Comparison of ENCODE assay signal across 19 cellular contexts in genomic region chr7:106668853-106669539, GRCh38. TPM values are rescaled to one million over a fixed set of nuclear protein-coding genes. Genes with fewer than 3 reads are reported as not detected.
DNase-seq lines count a peak whose midpoint lies in the region; ATAC-seq and TF ChIP-seq lines count a peak whose summit lies in the region.
"Had no signal": no experiment of that assay in that cellular context is flagged by ENCODE, and none has a peak within 500 bp of the region (broad histone marks: within the 10 kb centered on the region; RNA-seq: fewer than 3 reads in every experiment).

No MANE protein-coding gene starts in this region.

- H3K4me3 ChIP-seq in PC-3 (ENCODE audit: low read length) (no peak overlapping the region), OCI-LY7 (ENCODE audit: low read depth, low read length, poor library complexity, severe bottlenecking) (no peak overlapping the region)
- no peak overlapping the region for H3K4me3 ChIP-seq in CD4-positive, alpha-beta memory T cell (ENCODE audit: low read length in 2 of 2)
- H3K4me3 ChIP-seq: MG63, SJSA1 had no signal

- peak overlapping the region; percentile 40 for H3K27ac ChIP-seq in PC-3 (ENCODE audit: low read length)
- H3K27ac ChIP-seq in epithelial cell of prostate, result peak overlapping the region; percentile 54
- no peak overlapping the region for H3K27ac ChIP-seq in OCI-LY7 (ENCODE audit: low read depth, low read length, poor library complexity, severe bottlenecking)
- H3K27ac ChIP-seq in CD4-positive, alpha-beta memory T cell (ENCODE audit: low read depth, low read length), result no peak overlapping the region
- H3K27ac ChIP-seq: SJSA1 had no signal

- H3F3A ChIP-seq in PC-3 (ENCODE audit: low read length, unreplicated experiment), result no peaks in the 10 kb centered on the region

- peaks cover 18% of the 10 kb centered on the region for H3K4me1 ChIP-seq in PC-3 (ENCODE audit: insufficient read depth, low read length)
- H3K4me1 ChIP-seq in OCI-LY7 (ENCODE audit: insufficient read depth, low read length, poor library complexity, severe bottlenecking), result no peaks in the 10 kb centered on the region
- H3K4me1 ChIP-seq in CD4-positive, alpha-beta memory T cell (ENCODE audit: insufficient read depth, low read length), result no peaks in the 10 kb centered on the region
- H3K4me1 ChIP-seq: SJSA1 had no signal

- H3K4me2 ChIP-seq in PC-3 (ENCODE audit: low read length) (peak overlapping the region; percentile 24), OCI-LY7 (ENCODE audit: low read length) (no peak overlapping the region)

- H3K36me3 ChIP-seq in PC-3 (ENCODE audit: low read depth, low read length), result no peaks in the 10 kb centered on the region
- no peaks in the 10 kb centered on the region for H3K36me3 ChIP-seq in OCI-LY7 (ENCODE audit: insufficient read depth, low read length)
- H3K36me3 ChIP-seq in CD4-positive, alpha-beta memory T cell (ENCODE audit: insufficient read depth, low read length), result no peaks in the 10 kb centered on the region
- H3K36me3 ChIP-seq: MG63, SJSA1 had no signal

- TF ChIP-seq CTCF in PC-3 (conservative IDR thresholded peaks at IDR 0.05; ENCODE audit: low read depth, low read length) (no peak), OCI-LY7 (conservative IDR thresholded peaks at IDR 0.05; ENCODE audit: low read length) (no peak)

- H3K4me3 Mint-ChIP-seq in CD4-positive, alpha-beta memory T cell, result no peak overlapping the region
- H3K4me3 Mint-ChIP-seq: T-helper 1 cell treated with Interleukin-12 subunit alpha and Interleukin-12 subunit beta and Interleukin-4 antibody, amounts not matched to agents 30 μg/mL and 1 μg/mL, for 36 hours had no signal

- H3K79me2 ChIP-seq in PC-3 (ENCODE audit: low read length) (no peaks in the 10 kb centered on the region), OCI-LY7 (ENCODE audit: insufficient read depth, low read depth, low read length) (no peaks in the 10 kb centered on the region)

- H2AFZ ChIP-seq in PC-3 (ENCODE audit: low read length) (peak overlapping the region; percentile 37; the same call in 1 of the 2 replicates), OCI-LY7 (ENCODE audit: low read length) (no peak overlapping the region)

- BruUV-seq in PC-3 (replicated peaks; lab: Mats Ljungman, UMichigan) (no TSS peak), OCI-LY7 (replicated peaks; lab: Mats Ljungman, UMichigan) (no TSS peak)

- DNase-seq in DMS53 treated with DMSO at 0.1 percent for 48 hours (lab: John Stamatoyannopoulos, UW; ENCODE audit: unreplicated experiment) (peak; percentile 78), HT1080 (ENCODE audit: low read depth) (peak; percentile 50), PC-3 (peak; percentile 64), epithelial cell of prostate (ENCODE audit: low read depth, low spot score) (no peak), OCI-LY7 (ENCODE audit: low spot score) (no peak), putamen (ENCODE audit: low spot score) (no peak)
- DNase-seq in CD4-positive, alpha-beta memory T cell, result no peak
- DNase-seq: ACHN, C1 segment of cervical spinal cord, GDM1, GOT3, Karpas-422, MG63, NCI-H1048, NCI-H1436, NCI-H2029 treated with DMSO at 0.1 percent for 48 hours, NCI-H446 treated with DMSO at 0.1 percent for 48 hours had no signal

- H3K27me3 ChIP-seq in PC-3 (ENCODE audit: low read length), result no peaks in the 10 kb centered on the region
- no peaks in the 10 kb centered on the region for H3K27me3 ChIP-seq in CD4-positive, alpha-beta memory T cell (ENCODE audit: insufficient read depth, low read length)
- H3K27me3 ChIP-seq: MG63, SJSA1 had no signal

- H3K9ac ChIP-seq in PC-3 (ENCODE audit: low read length), result no peak overlapping the region

- POLR2A ChIA-PET in PC-3 (lab: Charles Lee; ENCODE audit: unreplicated experiment) (interaction anchor here (0.6 to 0.7 kb wide), 2 partner anchors 125 to 557 kb away, joined by 4 to 12 read pairs; partner anchors contain the start of gene SYPL1), OCI-LY7 (lab: Charles Lee) (interaction anchor here (0.6 to 0.7 kb wide), 2 partner anchors 459 to 1579 kb away, joined by 3 to 4 read pairs; no protein-coding TSS in a partner anchor)
- POLR2A ChIA-PET in CD4-positive, alpha-beta memory T cell (lab: Charles Lee; ENCODE audit: partially characterized antibody), result no interaction called here

- intact Hi-C loops in PC-3 (cut with micrococcal nuclease), result no loop called here
- intact Hi-C loops in OCI-LY7 (cut with micrococcal nuclease; ENCODE audit: unreplicated experiment), result loop anchor here (10.0 kb wide), 1 partner anchor 1206 kb away; no protein-coding TSS in a partner anchor
- intact Hi-C loops in CD4-positive, alpha-beta memory T cell (cut with micrococcal nuclease), result loop anchor here (10.0 kb wide), 1 partner anchor 554 kb away; the partner anchor contains the start of gene SYPL1

- peaks cover 0 to 2% (median 0%) of the 10 kb centered on the region in 4 donors for H3K4me1 Mint-ChIP-seq in CD4-positive, alpha-beta memory T cell

- CTCF ChIA-PET in PC-3 (lab: Charles Lee) (no interaction called here), OCI-LY7 (lab: Charles Lee; ENCODE audit: unreplicated experiment) (no interaction called here)
- CTCF ChIA-PET in CD4-positive, alpha-beta memory T cell (lab: Charles Lee; ENCODE audit: partially characterized antibody), result interaction anchor here (2.9 kb wide), 1 partner anchor 8 kb away, joined by 13 read pairs; the partner anchor contains the start of gene CCDC71L

- H3K9me3 ChIP-seq in PC-3 (ENCODE audit: low read length) (no peaks in the 10 kb centered on the region), OCI-LY7 (ENCODE audit: low read length) (no peaks in the 10 kb centered on the region)
- H3K9me3 ChIP-seq in CD4-positive, alpha-beta memory T cell (ENCODE audit: control insufficient read depth in 1 of 2, low read length in 2 of 2), result no peaks in the 10 kb centered on the region
- H3K9me3 ChIP-seq: MG63, SJSA1 had no signal

- H3K27me3 Mint-ChIP-seq in CD4-positive, alpha-beta memory T cell, result peaks cover 0 to 2% of the 10 kb centered on the region in 2 donors

- H3K36me3 Mint-ChIP-seq in CD4-positive, alpha-beta memory T cell, result no peaks in the 10 kb centered on the region

- H3K9me3 Mint-ChIP-seq in CD4-positive, alpha-beta memory T cell, result no peaks in the 10 kb centered on the region

- H3K27ac Mint-ChIP-seq in CD4-positive, alpha-beta memory T cell, result no peak overlapping the region
- H3K27ac Mint-ChIP-seq: T-helper 1 cell treated with Interleukin-12 subunit alpha and Interleukin-12 subunit beta and Interleukin-4 antibody, amounts not matched to agents 30 μg/mL and 1 μg/mL, for 36 hours had no signal

- peak; percentile 94 for ATAC-seq in PC-3

- H3K9me2 ChIP-seq in PC-3 (replicated peaks; ENCODE audit: low read length) (no peaks in the 10 kb centered on the region), OCI-LY7 (ENCODE audit: insufficient read depth, low read length) (no peaks in the 10 kb centered on the region)

- H4K20me1 ChIP-seq in PC-3 (ENCODE audit: low read length), result no peaks in the 10 kb centered on the region
- no peaks in the 10 kb centered on the region for H4K20me1 ChIP-seq in OCI-LY7 (ENCODE audit: insufficient read depth, low read length)

RNA-seq across cellular contexts. Expression of gene CCDC71L, which starts 8.0 kb away (rescaled TPM):
- total RNA-seq in HT1080 (2014; rRNA removed; shearing (Covaris generic)), result 18.1 and 21.8 TPM in 2 replicates
- polyA plus RNA-seq in HT1080 (2015; cell fraction: cytosol; rRNA removed), result 12.1 and 17.2 TPM in 2 replicates
- polyA plus RNA-seq in HT1080 (2015; cell fraction: nucleus; rRNA removed), result 8.9 and 9.3 TPM in 2 replicates
- total RNA-seq in PC-3 (2014; rRNA removed) (27.0 and 28.6 TPM in 2 replicates), OCI-LY7 (2022) (18.5 and 20.6 TPM in 2 replicates)
- 20.5 and 20.6 TPM in 2 replicates for total RNA-seq in OCI-LY7 (2014; rRNA removed; shearing (Covaris generic))
- 10 to 100 TPM; 16.4 to 16.6 TPM for total RNA-seq in CD4-positive, alpha-beta memory T cell
- polyA plus RNA-seq in CD4-positive, alpha-beta memory T cell, result 1 to 10 TPM; 2.6 to 4.8 TPM

Comparison
In these comparisons a context has a peak if more than half of its experiments do, and no peak if none do; other contexts are left out.
1. DNase-seq: peak in DMS53 treated with DMSO at 0.1 percent for 48 hours (single experiment), HT1080 (single experiment) and PC-3 (single experiment); none in epithelial cell of prostate (single experiment), OCI-LY7 (single experiment), putamen (single experiment) and CD4-positive, alpha-beta memory T cell (0 of 5).
2. H3K27ac ChIP-seq: peak in PC-3 (single experiment) and epithelial cell of prostate (single experiment); none in OCI-LY7 (single experiment) and CD4-positive, alpha-beta memory T cell (single experiment).